8 cellular contexts compared by ENCODE assay signal in the genomic region with DNA sequence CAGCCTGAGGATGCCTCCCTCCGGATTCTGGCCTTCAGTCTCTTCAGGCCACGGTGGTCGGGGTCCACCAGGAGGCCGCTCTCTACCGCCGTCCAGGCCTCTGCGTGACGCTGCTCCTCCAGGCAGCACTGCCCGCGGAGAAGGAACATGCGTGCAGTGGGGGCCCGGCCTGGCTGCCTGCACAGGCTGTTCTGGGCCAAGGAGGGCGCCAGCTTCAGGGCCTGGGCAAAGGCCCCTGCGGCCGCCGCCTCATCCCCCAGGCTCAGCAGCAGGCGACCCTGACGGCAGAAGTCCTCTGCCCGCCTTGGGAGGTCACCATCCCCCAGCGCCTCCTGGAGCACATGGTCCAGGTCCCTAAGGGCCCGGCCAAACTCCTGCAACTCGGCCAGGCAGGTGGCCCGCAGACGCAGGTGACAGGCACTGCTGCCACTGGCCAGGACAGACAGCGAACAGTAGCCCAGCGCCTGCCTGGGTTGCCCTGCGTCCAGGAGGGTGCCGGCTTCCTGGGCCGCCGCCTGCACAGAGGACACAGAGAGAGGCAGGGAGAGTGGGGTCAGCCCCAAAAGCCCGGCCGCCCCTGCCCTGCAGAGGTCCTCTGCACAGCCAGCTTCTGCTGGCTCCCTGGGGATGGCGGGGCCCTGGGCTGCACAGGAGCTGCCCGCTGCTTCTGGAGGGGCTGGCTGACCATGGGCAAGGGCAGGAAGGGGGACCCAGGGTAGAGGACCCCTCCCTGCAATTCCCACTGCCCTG. TPM values are rescaled to one million over a fixed set of nuclear protein-coding genes. Genes with fewer than 3 reads are reported as not detected.
DNase-seq lines count a peak whose midpoint lies in the region; ATAC-seq and TF ChIP-seq lines count a peak whose summit lies in the region.

No MANE protein-coding gene starts in this region.

- no peaks in the 10 kb centered on the region for H3K36me3 ChIP-seq in DND-41 (ENCODE audit: insufficient read depth, low read length)
- no peaks in the 10 kb centered on the region; the same call in 1 of the 2 replicates for H3K36me3 ChIP-seq in OCI-LY1 (ENCODE audit: insufficient read depth, low read length)
- no peaks in the 10 kb centered on the region for H3K36me3 ChIP-seq in endocrine pancreas (ENCODE audit: control insufficient read depth, insufficient read depth, low read length)
- peaks cover 0 to 1% of the 10 kb centered on the region in 2 experiments for H3K36me3 ChIP-seq in trophoblast cell (ENCODE audit: control insufficient read depth in 1 of 2, insufficient read depth in 2 of 2, low read length in 2 of 2)

- H2BK12ac ChIP-seq in trophoblast cell (ENCODE audit: low read length): no peak overlapping the region

- H3K4me2 ChIP-seq in DND-41 (ENCODE audit: insufficient read depth, low read length) (peak overlapping the region; percentile 82), OCI-LY1 (ENCODE audit: low read length) (peak overlapping the region; percentile 87), trophoblast cell (ENCODE audit: low read length) (no peak overlapping the region)

- H3K18ac ChIP-seq in trophoblast cell (ENCODE audit: low read length): no peak overlapping the region

- H3K4me1 ChIP-seq in DND-41 (ENCODE audit: insufficient read depth, low read length): peaks cover 21% of the 10 kb centered on the region
- H3K4me1 ChIP-seq in OCI-LY1 (ENCODE audit: insufficient read depth, low read length, severe bottlenecking): peaks cover 10% of the 10 kb centered on the region
- H3K4me1 ChIP-seq in endocrine pancreas (ENCODE audit: control insufficient read depth, insufficient read depth, low read length): no peaks in the 10 kb centered on the region
- peaks cover 7 to 14% of the 10 kb centered on the region in 2 experiments for H3K4me1 ChIP-seq in trophoblast cell (ENCODE audit: control insufficient read depth in 1 of 2, insufficient read depth in 2 of 2, low read length in 2 of 2)

- H3K79me1 ChIP-seq in trophoblast cell (ENCODE audit: low read length): peaks cover 6% of the 10 kb centered on the region

- no peak overlapping the region for H2AK5ac ChIP-seq in trophoblast cell (ENCODE audit: low read length)

- no peaks in the 10 kb centered on the region for H3K9me2 ChIP-seq in OCI-LY1 (ENCODE audit: low read depth, low read length)

- no peak overlapping the region for H3K4ac ChIP-seq in trophoblast cell (ENCODE audit: low read depth, low read length)

- H4K20me1 ChIP-seq in DND-41 (ENCODE audit: insufficient read depth, low read length) (peaks cover 5% of the 10 kb centered on the region; the same call in 1 of the 2 replicates), OCI-LY1 (ENCODE audit: insufficient read depth, low read length) (no peaks in the 10 kb centered on the region)

- no peak overlapping the region for H2BK120ac ChIP-seq in trophoblast cell (ENCODE audit: insufficient read depth, low read length, poor library complexity)

- H3K4me3 ChIP-seq in DND-41 (ENCODE audit: low read depth in 1 of 2, low read length in 2 of 2) (peak overlapping the region; percentile 38 to 84; a peak in 3 of 4 replicates), OCI-LY1 (ENCODE audit: low read depth, low read length, poor library complexity, severe bottlenecking) (peak overlapping the region; percentile 74), endocrine pancreas (ENCODE audit: control insufficient read depth, insufficient read depth, low read length) (no peak overlapping the region), trophoblast cell (ENCODE audit: low read depth, low read length) (no peak overlapping the region)

- H3K27ac ChIP-seq in DND-41 (ENCODE audit: low read length): peak overlapping the region; percentile 79
- H3K27ac ChIP-seq in OCI-LY1 (ENCODE audit: low read depth, low read length, poor library complexity, severe bottlenecking): no peak overlapping the region
- no peak overlapping the region for H3K27ac ChIP-seq in trophoblast cell (ENCODE audit: low read depth, low read length)

- H2AFZ ChIP-seq in DND-41 (ENCODE audit: low read depth, low read length): no peak overlapping the region
- no peak overlapping the region for H2AFZ ChIP-seq in OCI-LY1 (ENCODE audit: low read length)
- no peak overlapping the region for H2AFZ ChIP-seq in trophoblast cell (ENCODE audit: insufficient read depth, low read length, poor library complexity)

- H3K79me2 ChIP-seq in DND-41 (ENCODE audit: insufficient read depth, low read length): peaks cover 7% of the 10 kb centered on the region; the same call in 1 of the 2 replicates
- no peaks in the 10 kb centered on the region for H3K79me2 ChIP-seq in OCI-LY1 (ENCODE audit: insufficient read depth, low read length)
- peaks cover 8% of the 10 kb centered on the region for H3K79me2 ChIP-seq in trophoblast cell (ENCODE audit: control insufficient read depth, insufficient read depth, low read length, poor library complexity)

- H3K9ac ChIP-seq in DND-41 (ENCODE audit: low read depth, low read length) (peak overlapping the region; percentile 88), OCI-LY1 (ENCODE audit: low read length) (no peak overlapping the region; the same call in 1 of the 2 replicates), endocrine pancreas (ENCODE audit: control insufficient read depth, insufficient read depth, low read length) (peak overlapping the region; percentile 90), trophoblast cell (ENCODE audit: low read length) (no peak overlapping the region)

- WGBS in trophoblast cell (ENCODE audit: extremely low coverage, insufficient coverage, insufficient read length): no CpG with 5 or more reads among the region's 34 CpGs

- H4K12ac ChIP-seq in trophoblast cell (ENCODE audit: low read depth, low read length): peak overlapping the region; percentile 81

- no peak overlapping the region for H4K8ac ChIP-seq in trophoblast cell (ENCODE audit: low read depth, low read length)

- peak overlapping the region; percentile 83 for H4K91ac ChIP-seq in trophoblast cell (ENCODE audit: low read depth, low read length)

- H3K14ac ChIP-seq in trophoblast cell (ENCODE audit: low read length): no peak overlapping the region

- TF ChIP-seq CTCF in DND-41 (IDR thresholded peaks at IDR 0.05; ENCODE audit: borderline replicate concordance, extremely low read depth, low read length, poor library complexity, severe bottlenecking): no peak
- TF ChIP-seq CTCF in OCI-LY1 (IDR thresholded peaks at IDR 0.05; ENCODE audit: low read length): no peak

- H2BK5ac ChIP-seq in trophoblast cell (ENCODE audit: low read depth, low read length, poor library complexity): no peak overlapping the region

- H3K27me3 ChIP-seq in DND-41 (ENCODE audit: insufficient read depth, low read length, poor library complexity): no peaks in the 10 kb centered on the region
- H3K27me3 ChIP-seq in OCI-LY1 (ENCODE audit: insufficient read depth, low read length): no peaks in the 10 kb centered on the region; the same call in 1 of the 2 replicates
- H3K27me3 ChIP-seq in endocrine pancreas (ENCODE audit: control insufficient read depth, insufficient read depth, low read length): no peaks in the 10 kb centered on the region
- no peaks in the 10 kb centered on the region for H3K27me3 ChIP-seq in trophoblast cell (ENCODE audit: insufficient read depth, low read length)

- H3F3A ChIP-seq in OCI-LY1 (ENCODE audit: insufficient read depth, low read length): no peaks in the 10 kb centered on the region

- DNase-seq in DND-41 (no peak), trophoblast cell (no peak), HUDEP-2 (lab: John Stamatoyannopoulos, UW; ENCODE audit: unreplicated experiment in 76 of 76) (no peak), A172 (ENCODE audit: low spot score) (no peak), NCI-H128 (lab: John Stamatoyannopoulos, UW; ENCODE audit: unreplicated experiment) (no peak)

- ATAC-seq in DND-41 (ENCODE audit: insufficient read depth, low read depth) (no peak), GM18520 (IDR thresholded peaks at IDR 0.05; ENCODE audit: unreplicated experiment) (no peak)

- H3K9me3 ChIP-seq in DND-41 (ENCODE audit: insufficient read depth, low read length, severe bottlenecking): peaks cover 14% of the 10 kb centered on the region
- peaks cover 9% of the 10 kb centered on the region for H3K9me3 ChIP-seq in OCI-LY1 (ENCODE audit: low read length)
- H3K9me3 ChIP-seq in endocrine pancreas (ENCODE audit: control insufficient read depth, low read length): no peaks in the 10 kb centered on the region
- H3K9me3 ChIP-seq in trophoblast cell (ENCODE audit: insufficient read depth, low read depth, low read length): peaks cover 23% of the 10 kb centered on the region

- H3K23ac ChIP-seq in trophoblast cell (ENCODE audit: low read length): no peak overlapping the region

RNA-seq across cellular contexts. Expression of gene MMEL1, which starts 8.7 kb away (rescaled TPM):
- polyA plus RNA-seq in trophoblast cell (2013): 0.65 and 0.66 TPM in 2 replicates
- not detected in 2 replicates for total RNA-seq in A172 (2014; rRNA removed; shearing (Covaris generic))

RNA-seq across cellular contexts. Expression of gene PRXL2B, which starts 55.0 kb away (rescaled TPM):
- 5.7 and 6.2 TPM in 2 replicates for polyA plus RNA-seq in trophoblast cell (2013)
- total RNA-seq in A172 (2014; rRNA removed; shearing (Covaris generic)): 23.1 and 27.9 TPM in 2 replicates

Comparison
In these comparisons a context has a peak if more than half of its experiments do, and no peak if none do; other contexts are left out.
1. H3K4me3 ChIP-seq: peak in DND-41 (2 of 2) and OCI-LY1 (single experiment); none in endocrine pancreas (single experiment) and trophoblast cell (single experiment).
2. H3K9ac ChIP-seq: peak in DND-41 (single experiment) and endocrine pancreas (single experiment); none in OCI-LY1 (single experiment) and trophoblast cell (single experiment).